ENCODE assay signal across 1 cellular context in the genomic region with DNA sequence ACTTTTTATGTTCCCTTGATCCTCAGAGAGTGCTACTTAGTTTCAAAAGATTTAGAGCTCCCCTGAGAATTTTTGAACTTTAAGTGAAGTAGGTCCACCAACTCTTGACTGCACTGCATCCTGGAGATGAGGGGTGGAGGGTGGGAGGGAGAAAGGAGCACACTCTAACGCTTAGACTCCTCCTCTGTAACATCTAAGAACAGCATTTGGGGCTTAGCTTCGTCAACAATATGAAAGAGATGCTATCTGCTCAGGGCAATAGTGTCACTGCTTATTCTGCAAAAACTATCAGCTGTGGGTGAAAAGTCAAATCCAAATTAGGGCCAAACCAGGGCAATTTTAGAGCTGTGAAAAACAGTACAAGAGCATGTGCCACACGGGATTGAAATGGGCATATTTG.
TF ChIP-seq lines count a peak whose summit lies in the region.

No MANE protein-coding gene starts in this region.

TF ChIP-seq in H1, 55 proteins besides CTCF, POLR2A, EP300 and RAD21:
- no peak for TF ChIP-seq MAFK (IDR thresholded peaks at IDR 0.05; ENCODE audit: low read depth, low read length)
- TF ChIP-seq, protein P1, sequence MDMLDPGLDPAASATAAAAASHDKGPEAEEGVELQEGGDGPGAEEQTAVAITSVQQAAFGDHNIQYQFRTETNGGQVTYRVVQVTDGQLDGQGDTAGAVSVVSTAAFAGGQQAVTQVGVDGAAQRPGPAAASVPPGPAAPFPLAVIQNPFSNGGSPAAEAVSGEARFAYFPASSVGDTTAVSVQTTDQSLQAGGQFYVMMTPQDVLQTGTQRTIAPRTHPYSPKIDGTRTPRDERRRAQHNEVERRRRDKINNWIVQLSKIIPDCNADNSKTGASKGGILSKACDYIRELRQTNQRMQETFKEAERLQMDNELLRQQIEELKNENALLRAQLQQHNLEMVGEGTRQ (IDR thresholded peaks at IDR 0.05; ENCODE audit: low read length), result no peak
- no peak for TF ChIP-seq ZNF274 (IDR thresholded peaks at IDR 0.05; ENCODE audit: borderline replicate concordance, extremely low read depth, low read length)
- TF ChIP-seq PHF8 (conservative IDR thresholded peaks at IDR 0.05; ENCODE audit: low read depth, low read length), result no peak
TF ChIP-seq in H1: peak in this region for 0.
